ENCODE assay signal across 15 cellular contexts in the genomic region with DNA sequence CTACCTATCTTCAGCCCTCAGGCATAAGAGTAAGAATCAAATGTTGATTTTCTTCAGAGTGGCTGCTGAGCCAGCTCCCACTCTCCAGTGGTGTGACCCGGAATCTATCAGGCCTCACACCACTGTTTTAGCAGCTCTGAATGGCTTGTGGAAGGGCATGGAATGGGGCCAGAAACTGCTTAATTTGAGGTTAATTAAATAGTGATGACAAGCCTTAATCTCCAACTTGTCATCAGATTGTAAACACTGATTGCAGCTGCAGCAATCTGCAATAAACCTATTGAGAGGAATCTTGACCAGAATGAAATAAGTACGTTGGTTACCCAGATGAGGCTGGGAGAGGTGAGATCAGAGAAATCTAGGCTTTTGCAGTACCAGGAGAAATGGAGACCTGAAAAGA.
DNase-seq lines count a peak whose midpoint lies in the region; ATAC-seq and TF ChIP-seq lines count a peak whose summit lies in the region.
"Had no signal": no experiment of that assay in that cellular context is flagged by ENCODE, and none has a peak within 500 bp of the region (broad histone marks: within the 10 kb centered on the region; RNA-seq: fewer than 3 reads in every experiment).

No MANE protein-coding gene starts in this region.

- no peak overlapping the region; the same call in 1 of the 2 replicates for H2AFZ ChIP-seq in PC-3 (ENCODE audit: low read length)

- DNase-seq in NCI-H82 (lab: John Stamatoyannopoulos, UW) (peak; percentile 33), NCI-H82 treated with DMSO at 0.1 percent for 48 hours (lab: John Stamatoyannopoulos, UW; ENCODE audit: unreplicated experiment) (no peak), NCI-H1105 treated with DMSO at 0.1 percent for 48 hours (lab: John Stamatoyannopoulos, UW) (peak; percentile 62), PC-3 (peak; percentile 62), renal cortical epithelial cell (ENCODE audit: low read depth) (peak; percentile 12), dedifferentiated amniotic fluid mesenchymal stem cell (ENCODE audit: extremely low spot score) (no peak), aorta (no peak)
- DNase-seq: Caco-2; CD4-positive, alpha-beta T cell; NCI-H1694; NCI-H2171; NCI-H345; NCI-H524 treated with DMSO at 0.1 percent for 48 hours had no signal

- intact Hi-C loops in PC-3 (cut with micrococcal nuclease), result loop anchor here (10.0 kb wide), 1 partner anchor 1671 kb away; no protein-coding TSS in a partner anchor
- intact Hi-C loops in aorta (cut with DNase I), result no loop called here

- ATAC-seq in PC-3 (peak; percentile 27), aorta (ENCODE audit: low FRiP score) (no peak), GM21825 (IDR thresholded peaks at IDR 0.05; ENCODE audit: unreplicated experiment) (no peak)

- H3K9me3 ChIP-seq in PC-3 (ENCODE audit: low read length) (no peaks in the 10 kb centered on the region), aorta (ENCODE audit: control insufficient read depth, low read length) (no peaks in the 10 kb centered on the region)
- H3K9me3 ChIP-seq: BE2C, Caco-2 had no signal

- no peaks in the 10 kb centered on the region for H4K20me1 ChIP-seq in PC-3 (ENCODE audit: low read length)

- CTCF ChIA-PET in PC-3 (lab: Charles Lee), result no interaction called here

- TF ChIP-seq CTCF in PC-3 (conservative IDR thresholded peaks at IDR 0.05; ENCODE audit: low read depth, low read length), result no peak

- no peaks in the 10 kb centered on the region for H3K79me2 ChIP-seq in PC-3 (ENCODE audit: low read length)

- H3K36me3 ChIP-seq in PC-3 (ENCODE audit: low read depth, low read length) (no peaks in the 10 kb centered on the region), aorta (ENCODE audit: control insufficient read depth in 1 of 2, insufficient read depth in 2 of 2, low read length in 1 of 2) (no peaks in the 10 kb centered on the region)
- H3K36me3 ChIP-seq: BE2C had no signal

- H3K4me2 ChIP-seq in PC-3 (ENCODE audit: low read length), result peak overlapping the region; percentile 9; the same call in 1 of the 2 replicates

- no TSS peak for BruUV-seq in PC-3 (replicated peaks; lab: Mats Ljungman, UMichigan)

- WGBS in aorta, 2 donors, result 77 to 86% methylated on average over 2 of the region's 2 CpGs

- peaks cover 42% of the 10 kb centered on the region for H3K4me1 ChIP-seq in PC-3 (ENCODE audit: insufficient read depth, low read length)
- H3K4me1 ChIP-seq in aorta (ENCODE audit: control insufficient read depth in 1 of 2, insufficient read depth in 2 of 2, low read length in 2 of 2), result no peaks in the 10 kb centered on the region
- H3K4me1 ChIP-seq: BE2C, Caco-2 had no signal

- H3K4me3 ChIP-seq in PC-3 (ENCODE audit: low read length), result no peak overlapping the region
- no peak overlapping the region for H3K4me3 ChIP-seq in aorta (ENCODE audit: low read length in 2 of 2)

- peaks cover 3% of the 10 kb centered on the region for H3F3A ChIP-seq in PC-3 (ENCODE audit: low read length, unreplicated experiment)

- POLR2A ChIA-PET in PC-3 (lab: Charles Lee; ENCODE audit: unreplicated experiment), result no interaction called here

- no peak overlapping the region for H3K9ac ChIP-seq in PC-3 (ENCODE audit: low read length)

- H3K9me2 ChIP-seq in PC-3 (replicated peaks; ENCODE audit: low read length), result no peaks in the 10 kb centered on the region

- H3K27me3 ChIP-seq in PC-3 (ENCODE audit: low read length), result no peaks in the 10 kb centered on the region
- H3K27me3 ChIP-seq in aorta (ENCODE audit: control insufficient read depth in 1 of 2, insufficient read depth in 2 of 2, low read length in 1 of 2), result no peaks in the 10 kb centered on the region
- H3K27me3 ChIP-seq: BE2C had no signal

- H3K27ac ChIP-seq in PC-3 (ENCODE audit: low read length), result peak overlapping the region; percentile 10; the same call in 1 of the 2 replicates
- H3K27ac ChIP-seq in aorta (ENCODE audit: low read depth in 1 of 2, low read length in 2 of 2), result no peak overlapping the region

Comparison
In these comparisons a context has a peak if more than half of its experiments do, and no peak if none do; other contexts are left out.
1. DNase-seq: peak in NCI-H82 (single experiment), NCI-H1105 treated with DMSO at 0.1 percent for 48 hours (single experiment), PC-3 (single experiment) and renal cortical epithelial cell (single experiment); none in NCI-H82 treated with DMSO at 0.1 percent for 48 hours (single experiment), dedifferentiated amniotic fluid mesenchymal stem cell (single experiment) and aorta (0 of 2).